Comparison of ENCODE assay signal across 8 cellular contexts in genomic region chr14:73771848-73772705, GRCh38. TPM values are rescaled to one million over a fixed set of nuclear protein-coding genes. Genes with fewer than 3 reads are reported as not detected.
A peak's percentile ranks its signal among the peaks of the same experiment; 100 is the strongest.
DNase-seq lines count a peak whose midpoint lies in the region; ATAC-seq, FAIRE-seq and TF ChIP-seq lines count a peak whose summit lies in the region.

No MANE protein-coding gene starts in this region.

- dilution Hi-C loops in keratinocyte (cut with MboI; ENCODE audit: extremely low pct_ligation_motif_present, low sequenced_read_pairs): no loop called here

- H3K27me3 Mint-ChIP-seq in T-cell (no peaks in the 10 kb centered on the region), astrocyte (ENCODE audit: low read depth, unreplicated experiment) (no peaks in the 10 kb centered on the region)

- H3K36me3 Mint-ChIP-seq in T-cell (no peaks in the 10 kb centered on the region), astrocyte (ENCODE audit: low read depth, unreplicated experiment) (peaks cover 3% of the 10 kb centered on the region)

- H3K4me2 ChIP-seq in astrocyte (ENCODE audit: low read length) (peak overlapping the region; percentile 7), keratinocyte (ENCODE audit: control insufficient read depth, extremely low read depth, insufficient read depth, low read depth, low read length) (peak overlapping the region; percentile 59)

- H3K9me3 Mint-ChIP-seq in T-cell (no peaks in the 10 kb centered on the region), astrocyte (ENCODE audit: unreplicated experiment) (no peaks in the 10 kb centered on the region)

- TF ChIP-seq CTCF in astrocyte (IDR thresholded peaks at IDR 0.05; ENCODE audit: insufficient read depth, low read depth, low read length) (no peak), keratinocyte (optimal IDR thresholded peaks at IDR 0.05 in 1 of 3, IDR thresholded peaks at IDR 0.05 in 1 of 3, conservative IDR thresholded peaks at IDR 0.05 in 1 of 3; ENCODE audit: extremely low read depth in 1 of 3, insufficient read depth in 2 of 3, low read length in 3 of 3) (peak in 1 of 3 experiments; percentile 10)

- H2AFZ ChIP-seq in astrocyte (ENCODE audit: low read depth, low read length) (no peak overlapping the region), keratinocyte (ENCODE audit: control insufficient read depth, low read length) (no peak overlapping the region)

- peak overlapping the region; percentile 2; the same call in 1 of the 2 replicates for H3K4me3 ChIP-seq in HUES6 (ENCODE audit: low read depth, low read length)
- H3K4me3 ChIP-seq in astrocyte (ENCODE audit: insufficient read depth, low read depth, low read length): no peak overlapping the region
- peak overlapping the region in 1 of 3 experiments; percentile 8 for H3K4me3 ChIP-seq in keratinocyte (ENCODE audit: control insufficient read depth in 2 of 3, extremely low read depth in 1 of 3, insufficient read depth in 2 of 3, low read depth in 1 of 3, low read length in 3 of 3)

- H3K4me1 Mint-ChIP-seq in T-cell (peaks cover 74 to 82% (median 76%) of the 10 kb centered on the region in 3 donors), astrocyte (ENCODE audit: low read depth, unreplicated experiment) (peaks cover 26% of the 10 kb centered on the region)

- H3K27ac Mint-ChIP-seq in T-cell (peak overlapping the region; percentile 85 to 93), astrocyte (ENCODE audit: unreplicated experiment) (peak overlapping the region; percentile 53)

- FAIRE-seq in astrocyte (lab: Jason Lieb, UNC): no peak
- no peak for FAIRE-seq in keratinocyte (lab: Jason Lieb, UNC)

- ATAC-seq in GM21423 (IDR thresholded peaks at IDR 0.05; ENCODE audit: unreplicated experiment): peak; percentile 36
- ATAC-seq in T-cell (replicated peaks in 1 of 4): peak; percentile 80 to 87 (median 87)

- H3K9me3 ChIP-seq in HUES6 (ENCODE audit: control insufficient read depth, insufficient read depth, low read depth, low read length) (no peaks in the 10 kb centered on the region), astrocyte (ENCODE audit: insufficient read depth, low read depth, low read length) (no peaks in the 10 kb centered on the region), keratinocyte (ENCODE audit: control insufficient read depth, low read depth, low read length) (no peaks in the 10 kb centered on the region)

- H3K27ac ChIP-seq in HUES6 (ENCODE audit: low read depth, low read length) (no peak overlapping the region), astrocyte (ENCODE audit: low read depth, low read length) (peak overlapping the region; percentile 12), keratinocyte (ENCODE audit: control insufficient read depth, insufficient read depth, low read length) (peak overlapping the region; percentile 75)

- H3K9ac ChIP-seq in HUES6 (ENCODE audit: low read length) (no peak overlapping the region), astrocyte (ENCODE audit: low read length) (no peak overlapping the region), keratinocyte (ENCODE audit: control insufficient read depth, extremely low read depth, insufficient read depth, low read length) (peak overlapping the region; percentile 14)

- CTCF ChIA-PET in T-cell (lab: Charles Lee): interaction anchor here (0.5 to 2.0 kb wide), 14 partner anchors 12 to 177 kb away, joined by 3 to 9 read pairs (median 4); a partner anchor contains a TSS

- H3K9me1 ChIP-seq in keratinocyte (ENCODE audit: control insufficient read depth, extremely low read depth, insufficient read depth, low read length): peaks cover under 1% of the 10 kb centered on the region

- H3K4me1 ChIP-seq in HUES6 (ENCODE audit: control insufficient read depth, insufficient read depth, low read length) (peaks cover 34% of the 10 kb centered on the region), astrocyte (ENCODE audit: insufficient read depth, low read length) (peaks cover 21% of the 10 kb centered on the region), keratinocyte (ENCODE audit: control insufficient read depth, extremely low read depth, insufficient read depth, low read length) (peaks cover 41% of the 10 kb centered on the region)

- H4K20me1 ChIP-seq in astrocyte (ENCODE audit: insufficient read depth, low read length) (peaks cover 86% of the 10 kb centered on the region), keratinocyte (ENCODE audit: control insufficient read depth, extremely low read depth, insufficient read depth, low read length) (peaks cover 4% of the 10 kb centered on the region)

- peaks cover 95% of the 10 kb centered on the region for H3K79me2 ChIP-seq in astrocyte (ENCODE audit: insufficient read depth, low read length)
- peaks cover 68% of the 10 kb centered on the region for H3K79me2 ChIP-seq in keratinocyte (ENCODE audit: control insufficient read depth, insufficient read depth, low read length)

- DNase-seq in ELF-1 (ENCODE audit: low read depth, low spot score) (peak; percentile 91), T-cell (peak; percentile 28 to 70 (median 52)), astrocyte (ENCODE audit: low read depth) (peak; percentile 79), keratinocyte (ENCODE audit: low read depth, low spot score) (no peak), hippocampal formation (lab: John Stamatoyannopoulos, UW) (no peak)
- DNase-seq in stimulated activated CD4-positive, alpha-beta T cell treated with anti-CD3 and anti-CD28 coated beads, Interleukin-4, amount 100 ng/mL, for 4 hours: peak; percentile 61 to 75

- H3K4me3 Mint-ChIP-seq in T-cell (peak overlapping the region; percentile 35 to 67 (median 60)), astrocyte (ENCODE audit: unreplicated experiment) (no peak overlapping the region)

- H3K36me3 ChIP-seq in HUES6 (ENCODE audit: control insufficient read depth, insufficient read depth, low read length) (no peaks in the 10 kb centered on the region), astrocyte (ENCODE audit: insufficient read depth, low read length) (no peaks in the 10 kb centered on the region), keratinocyte (ENCODE audit: control insufficient read depth in 2 of 2, extremely low read depth in 1 of 2, insufficient read depth in 2 of 2, low read length in 2 of 2) (no peaks in the 10 kb centered on the region)

- H3K27me3 ChIP-seq in HUES6 (ENCODE audit: control insufficient read depth, insufficient read depth, low read length): no peaks in the 10 kb centered on the region
- no peaks in the 10 kb centered on the region for H3K27me3 ChIP-seq in astrocyte (ENCODE audit: insufficient read depth, low read length)
- H3K27me3 ChIP-seq in keratinocyte (ENCODE audit: control insufficient read depth, extremely low read depth, insufficient read depth, low read length): no peaks in the 10 kb centered on the region

- POLR2A ChIA-PET in T-cell (lab: Charles Lee): interaction anchor here (0.6 to 2.2 kb wide), 11 partner anchors 12 to 1899 kb away, joined by 3 to 11 read pairs (median 4); a partner anchor contains a TSS

RNA-seq across cellular contexts. Expression of gene PNMA1, which starts 57.9 kb away (rescaled TPM):
- total RNA-seq in T-cell (10 to 100 TPM; 36.2 to 57.9 (median 53.4) TPM), astrocyte (67.4 and 74.3 TPM in 2 replicates)
- polyA plus RNA-seq in keratinocyte: 5.9 to 16.8 TPM (median 8.2 TPM) in 3 replicates
- 12.9 TPM for polyA plus RNA-seq in keratinocyte (2011; ENCODE audit: low read depth)
- polyA plus RNA-seq in keratinocyte (2011; cell fraction: cytosol; rRNA removed): 10.9 and 12.3 TPM in 2 replicates
- polyA plus RNA-seq in keratinocyte (2011; cell fraction: nucleus; rRNA removed): 24.4 and 25.3 TPM in 2 replicates
- 19.9 and 21.2 TPM in 2 replicates for polyA plus RNA-seq in keratinocyte (2012; ENCODE audit: low replicate concordance)
- polyA minus RNA-seq in keratinocyte: 3.5 to 6.1 TPM (median 5.5 TPM) in 3 replicates
- 7.5 TPM for polyA minus RNA-seq in keratinocyte (2011; cell fraction: cytosol; rRNA and poly(A)+ RNA removed)
- polyA minus RNA-seq in keratinocyte (2011; cell fraction: nucleus; rRNA and poly(A)+ RNA removed): 6.1 and 8.4 TPM in 2 replicates

Comparison
In these comparisons a context has a peak if more than half of its experiments do, and no peak if none do; other contexts are left out.
1. DNase-seq: peak in ELF-1 (single experiment), T-cell (34 of 34), astrocyte (single experiment) and stimulated activated CD4-positive, alpha-beta T cell treated with anti-CD3 and anti-CD28 coated beads, Interleukin-4, amount 100 ng/mL, for 4 hours (2 of 2); none in keratinocyte (single experiment) and hippocampal formation (0 of 2).